1 cellular context compared by ENCODE assay signal in the genomic region with DNA sequence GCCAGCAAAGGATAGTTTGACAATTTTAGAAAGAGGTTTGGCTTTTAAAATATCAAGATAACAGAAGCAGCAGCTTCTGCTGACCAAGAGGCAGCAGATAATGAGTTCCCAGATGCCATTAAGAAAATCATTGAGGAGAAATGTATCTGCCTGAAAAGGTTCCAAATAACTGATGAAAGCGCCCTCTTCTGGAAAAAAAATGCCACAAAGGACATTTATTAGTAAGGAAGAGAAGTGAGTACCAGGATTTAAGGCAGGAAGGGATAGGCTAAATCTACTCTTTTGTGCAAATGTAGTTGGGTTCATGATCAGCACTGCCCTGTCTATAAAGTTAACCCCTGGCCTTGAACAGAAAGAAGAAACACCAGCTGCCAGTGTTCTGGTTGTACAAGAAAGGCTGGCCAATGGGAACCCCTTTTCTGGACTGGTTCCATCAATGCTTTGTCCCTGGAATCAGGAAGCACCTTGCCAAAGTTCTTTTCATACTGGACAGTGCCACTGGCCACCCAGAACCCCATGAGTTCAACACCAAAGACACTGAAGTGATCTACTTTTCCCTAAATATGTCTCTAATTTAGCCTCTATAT.
A peak's percentile ranks its signal among the peaks of the same experiment; 100 is the strongest.
TF ChIP-seq lines count a peak whose summit lies in the region.

No MANE protein-coding gene starts in this region.

TF ChIP-seq in HepG2, 621 proteins besides CTCF, POLR2A, EP300 and RAD21:
- no peak for TF ChIP-seq ZBTB8A (CRISPR knock-in tag; IDR thresholded peaks at IDR 0.05; ENCODE audit: borderline replicate concordance, low read depth)
- TF ChIP-seq KAT8 (CRISPR knock-in tag; IDR thresholded peaks at IDR 0.05), result 0 out of 2 replicates have a peak, but pooled peaks have one; percentile 23
- peak; percentile 61 for TF ChIP-seq STAG1 (CRISPR knock-in tag; IDR thresholded peaks at IDR 0.05)
- 0 out of 2 replicates have a peak, but pooled peaks have one; percentile 22 for TF ChIP-seq STAT6 (CRISPR knock-in tag; IDR thresholded peaks at IDR 0.05; ENCODE audit: borderline replicate concordance)
- no peak for TF ChIP-seq ZNF557 (CRISPR knock-in tag; IDR thresholded peaks at IDR 0.05)
- peak; percentile 45; the same call in 1 of the 2 replicates for TF ChIP-seq SMC3 (IDR thresholded peaks at IDR 0.05; ENCODE audit: low read length)
